ENCODE assay signal across 8 cellular contexts in genomic region chr12:3275171-3276041, GRCh38.
DNase-seq lines count a peak whose midpoint lies in the region; TF ChIP-seq lines count a peak whose summit lies in the region.

No MANE protein-coding gene starts in this region.

- H3K4me3 ChIP-seq in Jurkat, Clone E6-1 (ENCODE audit: low read length) = no peak overlapping the region

- H3K36me3 Mint-ChIP-seq in activated naive CD4-positive, alpha-beta T cell treated with anti-CD3 and anti-CD28 coated beads for 36 hours (ENCODE audit: low read depth) = no peaks in the 10 kb centered on the region
- no peaks in the 10 kb centered on the region for H3K36me3 Mint-ChIP-seq in glutamatergic neuron (ENCODE audit: unreplicated experiment)

- H3K27ac Mint-ChIP-seq in activated naive CD4-positive, alpha-beta T cell treated with anti-CD3 and anti-CD28 coated beads for 36 hours = no peak overlapping the region
- H3K27ac Mint-ChIP-seq in glutamatergic neuron (ENCODE audit: unreplicated experiment) = peak overlapping the region; percentile 35

- TF ChIP-seq CTCF in glutamatergic neuron (IDR thresholded peaks at IDR 0.05; ENCODE audit: partially characterized antibody, unreplicated experiment) = peak; percentile 97

- H3K4me1 Mint-ChIP-seq in activated naive CD4-positive, alpha-beta T cell treated with anti-CD3 and anti-CD28 coated beads for 36 hours (ENCODE audit: low read depth) = no peaks in the 10 kb centered on the region
- peaks cover 38% of the 10 kb centered on the region for H3K4me1 Mint-ChIP-seq in glutamatergic neuron (ENCODE audit: low read depth, unreplicated experiment)

- no peak overlapping the region for H3K4me3 Mint-ChIP-seq in activated naive CD4-positive, alpha-beta T cell treated with anti-CD3 and anti-CD28 coated beads for 36 hours
- H3K4me3 Mint-ChIP-seq in glutamatergic neuron (ENCODE audit: unreplicated experiment) = peak overlapping the region; percentile 37

- intact Hi-C loops in activated naive CD4-positive, alpha-beta T cell treated with anti-CD3 and anti-CD28 coated beads for 36 hours (cut with micrococcal nuclease) = loop anchor here (1.0 to 2.0 kb wide), 3 partner anchors 73 to 202 kb away; no protein-coding TSS in a partner anchor
- intact Hi-C loops in posterior cingulate gyrus (cut with DNase I) = loop anchor here (1.0 kb wide), 2 partner anchors 140 to 202 kb away; no protein-coding TSS in a partner anchor

- DNase-seq in GDM1 (lab: John Stamatoyannopoulos, UW) = peak; percentile 14
- peak; percentile 24 for DNase-seq in Jurkat, Clone E6-1 (ENCODE audit: low read depth, low spot score)
- DNase-seq in SK-N-DZ (ENCODE audit: low spot score) = peak; percentile 67
- peak; percentile 82 for DNase-seq in activated naive CD4-positive, alpha-beta T cell treated with anti-CD3 and anti-CD28 coated beads for 36 hours
- DNase-seq in glutamatergic neuron = peak; percentile 92
- peak; percentile 55 to 97 (median 82) for DNase-seq in posterior cingulate gyrus
- peak; percentile 82 for DNase-seq in ureter (ENCODE audit: low spot score)
- no peak for DNase-seq in NCI-H526 treated with DMSO at 0.1 percent for 48 hours (lab: John Stamatoyannopoulos, UW)

- no peaks in the 10 kb centered on the region for H3K27me3 Mint-ChIP-seq in activated naive CD4-positive, alpha-beta T cell treated with anti-CD3 and anti-CD28 coated beads for 36 hours (ENCODE audit: low read depth)
- H3K27me3 Mint-ChIP-seq in glutamatergic neuron (ENCODE audit: unreplicated experiment) = peaks cover 16% of the 10 kb centered on the region

- H3K9me3 Mint-ChIP-seq in activated naive CD4-positive, alpha-beta T cell treated with anti-CD3 and anti-CD28 coated beads for 36 hours = no peaks in the 10 kb centered on the region
- peaks cover 16% of the 10 kb centered on the region for H3K9me3 Mint-ChIP-seq in glutamatergic neuron (ENCODE audit: unreplicated experiment)

- CTCF ChIA-PET in activated naive CD4-positive, alpha-beta T cell treated with anti-CD3 and anti-CD28 coated beads for 36 hours (lab: Charles Lee) = interaction anchor here (0.5 to 7.1 kb wide), 28 partner anchors 11 to 209 kb away, joined by 3 to 84 read pairs (median 4); no protein-coding TSS in a partner anchor
